17 cellular contexts compared by ENCODE assay signal in genomic region chr5:109196486-109196885, GRCh38.
"Had no signal": no experiment of that assay in that cellular context is flagged by ENCODE, and none has a peak within 500 bp of the region (broad histone marks: within the 10 kb centered on the region; RNA-seq: fewer than 3 reads in every experiment).

No MANE protein-coding gene starts in this region.

- H3K27ac ChIP-seq: gastroesophageal sphincter, suprapubic skin had no signal

- H3K4me3 Mint-ChIP-seq: dendritic cell treated with granulocyte-macrophage colony-stimulating factor and Interleukin-4, amounts not matched to agents 40 ng/mL and 50 ng/mL, for 4 days; effector memory CD8-positive, alpha-beta T cell; naive thymus-derived CD4-positive, alpha-beta T cell; T-cell had no signal

- ATAC-seq: activated CD4-positive, CD25-positive, alpha-beta regulatory T cell treated with anti-CD3 and anti-CD28 coated beads, Interleukin-2, amount 50 U/mL, for 24 hours; effector memory CD8-positive, alpha-beta T cell; gastroesophageal sphincter; left lobe of liver; mucosa of descending colon; naive thymus-derived CD4-positive, alpha-beta T cell; T-cell had no signal

- H3K36me3 Mint-ChIP-seq: T-cell had no signal

- H3K4me1 Mint-ChIP-seq: T-cell had no signal

- H3K36me3 ChIP-seq: gastroesophageal sphincter, suprapubic skin had no signal

- H3K27me3 ChIP-seq: gastroesophageal sphincter, suprapubic skin had no signal

- H3K9me3 ChIP-seq: gastroesophageal sphincter, mucosa of descending colon, suprapubic skin had no signal

- H3K27ac Mint-ChIP-seq: dendritic cell treated with granulocyte-macrophage colony-stimulating factor and Interleukin-4, amounts not matched to agents 40 ng/mL and 50 ng/mL, for 4 days; effector memory CD8-positive, alpha-beta T cell; naive thymus-derived CD4-positive, alpha-beta T cell; T-cell had no signal

- H3K4me3 ChIP-seq: gastroesophageal sphincter, mucosa of descending colon, suprapubic skin had no signal

- H3K27me3 Mint-ChIP-seq: dendritic cell treated with granulocyte-macrophage colony-stimulating factor and Interleukin-4, amounts not matched to agents 40 ng/mL and 50 ng/mL, for 4 days; effector memory CD8-positive, alpha-beta T cell had no signal

- H3K9me3 Mint-ChIP-seq: dendritic cell treated with granulocyte-macrophage colony-stimulating factor and Interleukin-4, amounts not matched to agents 40 ng/mL and 50 ng/mL, for 4 days; effector memory CD8-positive, alpha-beta T cell; T-cell had no signal

- DNase-seq: activated naive CD4-positive, alpha-beta T cell treated with Interleukin-2 at 50 U/mL for 16 hours; aorta; effector memory CD8-positive, alpha-beta T cell; erythroblast; islet precursor cell; mucosa of descending colon; naive thymus-derived CD4-positive, alpha-beta T cell; stimulated activated CD4-positive, alpha-beta T cell treated with anti-CD3 and anti-CD28 coated beads, Interleukin-4, amount 100 ng/mL, for 24 hours; stimulated activated naive CD4-positive, alpha-beta T cell; T-cell; T-helper 9 cell; trophoblast cell had no signal
